ENCODE assay signal across 11 cellular contexts in genomic region chr19:54606891-54607781, GRCh38. TPM values are rescaled to one million over a fixed set of nuclear protein-coding genes. Genes with fewer than 3 reads are reported as not detected.
DNase-seq lines count a peak whose midpoint lies in the region; ATAC-seq, FAIRE-seq and TF ChIP-seq lines count a peak whose summit lies in the region.
"Had no signal": no experiment of that assay in that cellular context is flagged by ENCODE, and none has a peak within 500 bp of the region (broad histone marks: within the 10 kb centered on the region; RNA-seq: fewer than 3 reads in every experiment).

No MANE protein-coding gene starts in this region.

- ATAC-seq in GM21786 (IDR thresholded peaks at IDR 0.05; ENCODE audit: unreplicated experiment) (peak; percentile 68), left cardiac atrium (peak in 1 of 2 donors; percentile 61)
- ATAC-seq: body of pancreas had no signal

- intact Hi-C loops in left cardiac atrium (cut with DNase I): no loop called here

- no peak for FAIRE-seq in GM12892 (lab: Jason Lieb, UNC)

- no peak for DNase-seq in GM12892 (ENCODE audit: insufficient read length)
- peak; percentile 35 for DNase-seq in left cardiac atrium
- no peak for DNase-seq in GM19240 (ENCODE audit: insufficient read length, low spot score)
- DNase-seq in activated effector memory CD4-positive, alpha-beta T cell treated with anti-CD3 and anti-CD28 coated beads, Interleukin-2, amount 50 U/mL, for 16 hours: no peak
- DNase-seq in NCI-H2029 (lab: John Stamatoyannopoulos, UW): no peak
- DNase-seq: DMS153, NCI-H2171 treated with DMSO at 0.1 percent for 48 hours had no signal

- peak; percentile 15; the same call in 1 of the 2 replicates for TF ChIP-seq POLR2A in GM12892 (IDR thresholded peaks at IDR 0.05; ENCODE audit: low read depth, low read length)

RNA-seq across cellular contexts. Expression of gene LILRA1, which starts 13.7 kb away (rescaled TPM):
- not detected for polyA plus RNA-seq in GM12892 (2012; ENCODE audit: missing spikeins)
- under 1 TPM; 0.86 to 0.97 TPM for total RNA-seq in left cardiac atrium
- total RNA-seq: activated CD8-positive, alpha-beta memory T cell treated with anti-CD3 and anti-CD28 coated beads for 36 hours had no signal

RNA-seq across cellular contexts. Expression of gene LILRB1, which starts 23.1 kb away (rescaled TPM):
- polyA plus RNA-seq in GM12892 (2012; ENCODE audit: missing spikeins): 61.0 TPM
- 1 to 10 TPM; 3.1 to 4.2 TPM for total RNA-seq in left cardiac atrium

RNA-seq across cellular contexts. Expression of gene LILRA2, which starts 33.5 kb away (rescaled TPM):
- polyA plus RNA-seq in GM12892 (2012; ENCODE audit: missing spikeins): 0.93 TPM
- total RNA-seq in left cardiac atrium: 1 to 10 TPM; 2.1 to 5.8 TPM
- total RNA-seq: activated CD8-positive, alpha-beta memory T cell treated with anti-CD3 and anti-CD28 coated beads for 36 hours; temporal lobe had no signal

RNA-seq across cellular contexts. Expression of gene LILRB4, which starts 55.6 kb away (rescaled TPM):
- polyA plus RNA-seq in GM12892 (2012; ENCODE audit: missing spikeins): 6.5 TPM
- total RNA-seq in left cardiac atrium: 10 to 100 TPM in 1 of 2 donors, 1 to 10 TPM in 1; 5.7 to 11.8 TPM
- total RNA-seq: activated CD8-positive, alpha-beta memory T cell treated with anti-CD3 and anti-CD28 coated beads for 36 hours had no signal
